Comparison of ENCODE assay signal across 11 cellular contexts in the genomic region with DNA sequence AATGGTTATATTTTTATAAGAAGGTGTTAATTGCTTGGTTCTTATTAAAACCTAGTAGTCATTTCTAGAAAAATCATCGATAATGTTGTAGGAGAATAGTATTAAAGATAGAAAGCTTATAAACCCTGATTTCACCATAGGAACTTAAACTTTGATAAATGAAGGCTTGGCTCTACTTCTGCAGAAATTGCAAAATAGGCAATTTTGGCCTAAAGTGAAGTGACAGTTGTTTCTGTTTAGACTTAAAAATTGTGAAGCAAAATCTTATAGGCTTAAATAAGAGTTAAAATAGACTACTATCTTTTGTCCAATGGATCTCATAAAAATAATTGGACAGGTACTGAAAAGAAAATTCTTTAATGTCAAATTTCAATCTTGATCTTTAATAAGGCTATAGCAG.
"Had no signal": no experiment of that assay in that cellular context is flagged by ENCODE, and none has a peak within 500 bp of the region (broad histone marks: within the 10 kb centered on the region; RNA-seq: fewer than 3 reads in every experiment).

No MANE protein-coding gene starts in this region.

- H3K9me3 Mint-ChIP-seq: HFFc6 had no signal

- H3K4me1 ChIP-seq: HAP-1 had no signal

- ATAC-seq: GM23338, HCT116 had no signal

- H3K27ac Mint-ChIP-seq: GM23338, H9, HFFc6 had no signal

- H3K4me3 Mint-ChIP-seq: GM23338, H9, HFFc6 had no signal

- DNase-seq: GM23248, GOT3, H7, H9, HCEC 1CT, HFFc6 had no signal

- H2AFZ ChIP-seq: GM23248, GM23338 had no signal

- H3K4me3 ChIP-seq: GM23248, GM23338, HAP-1 had no signal

- H3K27ac ChIP-seq: GM23248 had no signal

- H3K4me2 ChIP-seq: GM23338 had no signal

- FAIRE-seq: H1, H54 had no signal

- H3K9me3 ChIP-seq: HAP-1 had no signal

- H3K36me3 ChIP-seq: HAP-1 had no signal

- H3K9ac ChIP-seq: GM23248 had no signal
